In genomic region chr10:97321032-97321806, GRCh38 we compare ENCODE assay signal across 8 cellular contexts. TPM values are rescaled to one million over a fixed set of nuclear protein-coding genes. Genes with fewer than 3 reads are reported as not detected.
A peak's percentile ranks its signal among the peaks of the same experiment; 100 is the strongest.
DNase-seq lines count a peak whose midpoint lies in the region; ATAC-seq and TF ChIP-seq lines count a peak whose summit lies in the region.

No MANE protein-coding gene starts in this region.

- ATAC-seq in PC-3: no peak
- ATAC-seq in upper lobe of right lung: peak; percentile 33
- ATAC-seq in HG02759 (IDR thresholded peaks at IDR 0.05; ENCODE audit: unreplicated experiment): no peak
- ATAC-seq in HG03378 (IDR thresholded peaks at IDR 0.05; ENCODE audit: unreplicated experiment): no peak
- no peak for ATAC-seq in GM18520 (IDR thresholded peaks at IDR 0.05; ENCODE audit: unreplicated experiment)

- H3K9ac ChIP-seq in PC-3 (ENCODE audit: low read length): no peak overlapping the region
- peak overlapping the region in 1 of 2 donors; percentile 98 for H3K9ac ChIP-seq in mucosa of rectum (ENCODE audit: low read depth in 1 of 2, low read length in 2 of 2)

- DNase-seq in HL-60 (ENCODE audit: low read depth in 1 of 2, low spot score in 1 of 2) (peak in 1 of 2 experiments; percentile 80), PC-3 (no peak), upper lobe of right lung (peak; percentile 73)

- H3K4me3 ChIP-seq in HL-60 (replicated peaks; ENCODE audit: insufficient read depth, low read length): peak overlapping the region; percentile 59
- no peak overlapping the region for H3K4me3 ChIP-seq in PC-3 (ENCODE audit: low read length)
- H3K4me3 ChIP-seq in ectodermal cell (ENCODE audit: insufficient read depth, low read depth, low read length): peak overlapping the region; percentile 75
- peak overlapping the region; percentile 91 to 99 for H3K4me3 ChIP-seq in mucosa of rectum (ENCODE audit: low read length in 2 of 2)
- H3K4me3 ChIP-seq in upper lobe of right lung: peak overlapping the region; percentile 73

- peak overlapping the region; percentile 90 for H3K4me2 ChIP-seq in PC-3 (ENCODE audit: low read length)

- no peak overlapping the region for H2AFZ ChIP-seq in PC-3 (ENCODE audit: low read length)

- H3K9me2 ChIP-seq in PC-3 (replicated peaks; ENCODE audit: low read length): no peaks in the 10 kb centered on the region

- POLR2A ChIA-PET in PC-3 (lab: Charles Lee; ENCODE audit: unreplicated experiment): no interaction called here

- TF ChIP-seq CTCF in HL-60 (IDR thresholded peaks at IDR 0.05; ENCODE audit: insufficient read depth, low read length): no peak
- TF ChIP-seq CTCF in PC-3 (conservative IDR thresholded peaks at IDR 0.05; ENCODE audit: low read depth, low read length): no peak
- no peak for TF ChIP-seq CTCF in upper lobe of right lung (IDR thresholded peaks at IDR 0.05)

- CTCF ChIA-PET in PC-3 (lab: Charles Lee): no interaction called here

- no peaks in the 10 kb centered on the region for H3K79me2 ChIP-seq in PC-3 (ENCODE audit: low read length)

- H3K27me3 ChIP-seq in HL-60 (ENCODE audit: insufficient read depth, poor library complexity, severe bottlenecking) (no peaks in the 10 kb centered on the region), PC-3 (ENCODE audit: low read length) (no peaks in the 10 kb centered on the region), ectodermal cell (ENCODE audit: control insufficient read depth, insufficient read depth, low read length, poor library complexity, severe bottlenecking) (peaks cover 44% of the 10 kb centered on the region), mucosa of rectum (ENCODE audit: control insufficient read depth in 2 of 2, insufficient read depth in 2 of 2, low read length in 2 of 2) (no peaks in the 10 kb centered on the region), upper lobe of right lung (no peaks in the 10 kb centered on the region)

- H3K36me3 ChIP-seq in PC-3 (ENCODE audit: low read depth, low read length): no peaks in the 10 kb centered on the region
- no peaks in the 10 kb centered on the region for H3K36me3 ChIP-seq in ectodermal cell (ENCODE audit: control insufficient read depth, insufficient read depth, low read length)
- H3K36me3 ChIP-seq in mucosa of rectum (ENCODE audit: control insufficient read depth in 2 of 2, insufficient read depth in 2 of 2, low read length in 2 of 2): no peaks in the 10 kb centered on the region
- no peaks in the 10 kb centered on the region for H3K36me3 ChIP-seq in upper lobe of right lung

- no peaks in the 10 kb centered on the region for H3F3A ChIP-seq in PC-3 (ENCODE audit: low read length, unreplicated experiment)

- H3K4me1 ChIP-seq in PC-3 (ENCODE audit: insufficient read depth, low read length) (peaks cover 9% of the 10 kb centered on the region), ectodermal cell (ENCODE audit: control insufficient read depth, insufficient read depth, low read length) (peaks cover 12% of the 10 kb centered on the region), mucosa of rectum (ENCODE audit: control insufficient read depth in 2 of 2, insufficient read depth in 2 of 2, low read length in 2 of 2) (peaks cover 16% of the 10 kb centered on the region in 2 donors), upper lobe of right lung (peaks cover 21% of the 10 kb centered on the region)

- no TSS peak for BruUV-seq in PC-3 (replicated peaks; lab: Mats Ljungman, UMichigan)

- peak overlapping the region; percentile 83 for H3K27ac ChIP-seq in HL-60 (replicated peaks)
- H3K27ac ChIP-seq in PC-3 (ENCODE audit: low read length): no peak overlapping the region
- H3K27ac ChIP-seq in ectodermal cell (ENCODE audit: insufficient read depth, low read depth, low read length, poor library complexity, severe bottlenecking): no peak overlapping the region
- H3K27ac ChIP-seq in mucosa of rectum (ENCODE audit: low read depth in 2 of 2, low read length in 2 of 2): peak overlapping the region in 1 of 2 donors; percentile 98
- H3K27ac ChIP-seq in upper lobe of right lung: peak overlapping the region; percentile 85

- intact Hi-C loops in PC-3 (cut with micrococcal nuclease) (no loop called here), upper lobe of right lung (cut with DNase I) (no loop called here)

- H3K9me3 ChIP-seq in PC-3 (ENCODE audit: low read length) (no peaks in the 10 kb centered on the region), ectodermal cell (ENCODE audit: control insufficient read depth, low read length) (no peaks in the 10 kb centered on the region), mucosa of rectum (ENCODE audit: control insufficient read depth in 2 of 2, low read length in 2 of 2) (no peaks in the 10 kb centered on the region), upper lobe of right lung (no peaks in the 10 kb centered on the region)

- H4K20me1 ChIP-seq in PC-3 (ENCODE audit: low read length): no peaks in the 10 kb centered on the region

- WGBS in ectodermal cell, 2 experiments: 52 to 54% methylated on average over 38 of the region's 38 CpGs

RNA-seq across cellular contexts. Expression of gene FRAT1, which starts 2.1 kb away (rescaled TPM):
- total RNA-seq in PC-3 (2014; rRNA removed): 4.1 and 4.4 TPM in 2 replicates
- polyA plus RNA-seq in ectodermal cell (2013, experiment 1 of 4): 3.9 TPM
- 4.7 TPM for polyA plus RNA-seq in ectodermal cell (2013, experiment 2 of 4)
- 3.5 TPM for polyA plus RNA-seq in ectodermal cell (2013, experiment 3 of 4)
- 4.1 TPM for polyA plus RNA-seq in ectodermal cell (2013, experiment 4 of 4)
- total RNA-seq in upper lobe of right lung: 10.4 TPM

RNA-seq across cellular contexts. Expression of gene FRAT2, which starts 13.3 kb away (rescaled TPM):
- total RNA-seq in PC-3 (2014; rRNA removed) (19.2 and 26.7 TPM in 2 replicates), upper lobe of right lung (20.4 TPM)
- polyA plus RNA-seq in ectodermal cell (2013, experiment 1 of 4): 14.5 TPM
- 15.1 TPM for polyA plus RNA-seq in ectodermal cell (2013, experiment 2 of 4)
- polyA plus RNA-seq in ectodermal cell (2013, experiment 3 of 4): 11.2 TPM
- 13.9 TPM for polyA plus RNA-seq in ectodermal cell (2013, experiment 4 of 4)

RNA-seq across cellular contexts. Expression of gene ARHGAP19, which starts 28.8 kb away (rescaled TPM):
- total RNA-seq in PC-3 (2014; rRNA removed): 8.5 and 9.8 TPM in 2 replicates
- 35.1 TPM for polyA plus RNA-seq in ectodermal cell (2013, experiment 1 of 4)
- polyA plus RNA-seq in ectodermal cell (2013, experiment 2 of 4): 32.4 TPM
- polyA plus RNA-seq in ectodermal cell (2013, experiment 3 of 4): 30.0 TPM
- 30.6 TPM for polyA plus RNA-seq in ectodermal cell (2013, experiment 4 of 4)
- 14.0 TPM for total RNA-seq in upper lobe of right lung

Comparison
In these comparisons a context has a peak if more than half of its experiments do, and no peak if none do; other contexts are left out.
1. H3K27ac ChIP-seq: peak in HL-60 (single experiment) and upper lobe of right lung (single experiment); none in PC-3 (single experiment) and ectodermal cell (single experiment).